Comparison of ENCODE assay signal across 11 cellular contexts in the genomic region with DNA sequence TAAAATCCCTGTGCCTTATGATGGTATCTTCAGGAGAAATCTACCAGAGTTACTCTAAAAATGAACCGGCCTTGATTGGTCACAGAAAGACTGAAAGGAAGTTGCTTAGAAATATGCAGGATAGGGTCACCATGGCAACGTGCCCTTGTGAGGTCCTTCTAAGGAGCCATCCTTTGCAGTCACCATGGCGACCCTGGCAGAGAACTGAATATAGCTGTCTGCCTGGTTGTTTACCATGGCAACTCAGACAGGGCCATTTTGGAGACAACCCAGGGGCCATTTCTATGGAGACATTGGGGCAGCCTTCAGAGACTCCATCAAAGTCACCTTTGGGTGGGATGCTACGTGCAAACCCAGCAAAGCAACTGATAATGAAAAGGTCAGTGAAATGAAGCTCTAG.
DNase-seq lines count a peak whose midpoint lies in the region; TF ChIP-seq lines count a peak whose summit lies in the region.
"Had no signal": no experiment of that assay in that cellular context is flagged by ENCODE, and none has a peak within 500 bp of the region (broad histone marks: within the 10 kb centered on the region; RNA-seq: fewer than 3 reads in every experiment).

No MANE protein-coding gene starts in this region.

- H3K4me1 ChIP-seq in iPS-18a (ENCODE audit: control insufficient read depth, low read depth, low read length), result no peaks in the 10 kb centered on the region

- H3K4me3 ChIP-seq in AG10803 (ENCODE audit: low read length) (no peak overlapping the region), brain microvascular endothelial cell (ENCODE audit: low read depth, low read length) (no peak overlapping the region), iPS-18a (ENCODE audit: low read length) (no peak overlapping the region)

- no peak overlapping the region for H3K27ac ChIP-seq in brain microvascular endothelial cell
- peak overlapping the region; percentile 18 for H3K27ac ChIP-seq in iPS-18a (ENCODE audit: low read length)

- no peaks in the 10 kb centered on the region for H3K9me3 ChIP-seq in iPS-18a (ENCODE audit: control insufficient read depth, low read depth, low read length)

- H3K9ac ChIP-seq in iPS-18a (ENCODE audit: low read length), result no peak overlapping the region

- no peaks in the 10 kb centered on the region for H3K27me3 ChIP-seq in brain microvascular endothelial cell (replicated peaks)
- no peaks in the 10 kb centered on the region for H3K27me3 ChIP-seq in iPS-18a (ENCODE audit: control insufficient read depth, insufficient read depth, low read length)

- in situ Hi-C loops in brain microvascular endothelial cell (cut with HindIII; ENCODE audit: low pct_ligation_motif_present, low sequenced_read_pairs), result no loop called here

- TF ChIP-seq CTCF in AG10803 (conservative IDR thresholded peaks at IDR 0.05; ENCODE audit: low read length) (no peak), brain microvascular endothelial cell (IDR thresholded peaks at IDR 0.05; ENCODE audit: low read depth, low read length, missing control alignments) (no peak)

- peak; percentile 17 for DNase-seq in AG10803 (ENCODE audit: low read depth)
- DNase-seq in NCI-H1105 treated with DMSO at 0.1 percent for 48 hours (lab: John Stamatoyannopoulos, UW), result peak; percentile 69
- peak; percentile 44 for DNase-seq in brain microvascular endothelial cell
- DNase-seq in NCI-H510A treated with DMSO at 0.1 percent for 48 hours (lab: John Stamatoyannopoulos, UW), result no peak
- no peak for DNase-seq in NOMO-1 (lab: John Stamatoyannopoulos, UW; ENCODE audit: unreplicated experiment in 2 of 2)
- no peak for DNase-seq in activated CD4-positive, alpha-beta T cell treated with anti-CD3 and anti-CD28 coated beads for 4 hours
- no peak for DNase-seq in AG08396 (ENCODE audit: low spot score)
- DNase-seq: activated T-cell treated with anti-CD3 and anti-CD28 coated beads, Interleukin-2, amount 50 U/mL, for 48 hours; MV-4-11; PC-3 had no signal

- H3K36me3 ChIP-seq in brain microvascular endothelial cell (replicated peaks) (no peaks in the 10 kb centered on the region), iPS-18a (ENCODE audit: control insufficient read depth, low read depth, low read length) (no peaks in the 10 kb centered on the region)

Comparison
In these comparisons a context has a peak if more than half of its experiments do, and no peak if none do; other contexts are left out.
1. DNase-seq: peak in AG10803 (single experiment), NCI-H1105 treated with DMSO at 0.1 percent for 48 hours (single experiment) and brain microvascular endothelial cell (single experiment); none in NCI-H510A treated with DMSO at 0.1 percent for 48 hours (single experiment), NOMO-1 (0 of 2), activated CD4-positive, alpha-beta T cell treated with anti-CD3 and anti-CD28 coated beads for 4 hours (0 of 2) and AG08396 (single experiment).